8 cellular contexts compared by ENCODE assay signal in genomic region chr11:71638801-71639519, GRCh38. TPM values are rescaled to one million over a fixed set of nuclear protein-coding genes. Genes with fewer than 3 reads are reported as not detected.
DNase-seq lines count a peak whose midpoint lies in the region; ATAC-seq, FAIRE-seq and TF ChIP-seq lines count a peak whose summit lies in the region.
"Not testable (repeated sequence)": the region's sequence is repeated elsewhere in the genome, so short reads cannot be mapped to it uniquely, and the experiment has no call there.

No MANE protein-coding gene starts in this region.

- H3K4me1 ChIP-seq in Caco-2; HUES64 (ENCODE audit: insufficient read depth, low read length); pancreas: not testable (repeated sequence)

- H3K4me3 ChIP-seq in Caco-2 (ENCODE audit: low read depth, low read length) (peak overlapping the region; percentile 44), HUES64 (ENCODE audit: low read length) (peak overlapping the region; percentile 55), pancreas (peak overlapping the region in 2 of 4 donors; percentile 26 to 39)
- H3K4me3 ChIP-seq in bronchial epithelial cell (ENCODE audit: low read depth, low read length) = not testable (repeated sequence)

- H3K36me3 ChIP-seq in Caco-2 (ENCODE audit: control insufficient read depth, insufficient read depth, low read length); HUES64 (ENCODE audit: insufficient read depth, low read length); bronchial epithelial cell (ENCODE audit: control insufficient read depth, insufficient read depth, low read length); pancreas: not testable (repeated sequence)

- H3K36me3 Mint-ChIP-seq in Caco-2 (ENCODE audit: insufficient read depth, unreplicated experiment); activated CD4-positive, alpha-beta memory T cell treated with anti-CD3 and anti-CD28 coated beads, Interleukin-2, amount 10 ng/mL, durations not matched to agents 7 days and 5 days (ENCODE audit: low read depth): not testable (repeated sequence)

- not testable (repeated sequence) for H3K9me3 Mint-ChIP-seq in Caco-2 (ENCODE audit: unreplicated experiment); activated CD4-positive, alpha-beta memory T cell treated with anti-CD3 and anti-CD28 coated beads, Interleukin-2, amount 10 ng/mL, durations not matched to agents 7 days and 5 days

- ATAC-seq in pancreas = peak in 2 of 4 donors; percentile 68 to 81

- H3K9me3 ChIP-seq in Caco-2; HUES64 (ENCODE audit: insufficient read depth, low read depth, low read length); pancreas: not testable (repeated sequence)

- H3K27me3 Mint-ChIP-seq in Caco-2 (ENCODE audit: insufficient read depth, unreplicated experiment) = not testable (repeated sequence)
- peaks cover 28% of the 10 kb centered on the region for H3K27me3 Mint-ChIP-seq in activated CD4-positive, alpha-beta memory T cell treated with anti-CD3 and anti-CD28 coated beads, Interleukin-2, amount 10 ng/mL, durations not matched to agents 7 days and 5 days

- peak overlapping the region; percentile 89 for H3K4me3 Mint-ChIP-seq in Caco-2 (ENCODE audit: unreplicated experiment)
- not testable (repeated sequence) for H3K4me3 Mint-ChIP-seq in activated CD4-positive, alpha-beta memory T cell treated with anti-CD3 and anti-CD28 coated beads, Interleukin-2, amount 10 ng/mL, durations not matched to agents 7 days and 5 days

- not testable (repeated sequence) for BruUV-seq in Caco-2 (replicated peaks; lab: Mats Ljungman, UMichigan)

- FAIRE-seq in bronchial epithelial cell (lab: Jason Lieb, UNC); pancreas (lab: Jason Lieb, UNC): not testable (repeated sequence)

- POLR2A ChIA-PET in Caco-2 (lab: Charles Lee); activated CD4-positive, alpha-beta memory T cell treated with anti-CD3 and anti-CD28 coated beads, Interleukin-2, amount 10 ng/mL, durations not matched to agents 7 days and 5 days (lab: Charles Lee): not testable (repeated sequence)

- H3K4me1 Mint-ChIP-seq in Caco-2 (ENCODE audit: low read depth, unreplicated experiment) = peaks cover 19% of the 10 kb centered on the region
- H3K4me1 Mint-ChIP-seq in activated CD4-positive, alpha-beta memory T cell treated with anti-CD3 and anti-CD28 coated beads, Interleukin-2, amount 10 ng/mL, durations not matched to agents 7 days and 5 days = not testable (repeated sequence)

- not testable (repeated sequence) for H3K27ac ChIP-seq in HUES64 (ENCODE audit: low read depth, low read length); pancreas

- WGBS in HUES64 = 16% methylated on average over 43 of the region's 48 CpGs
- WGBS in pancreas, 2 donors = 8 to 14% methylated on average over 32 to 45 of the region's 48 CpGs

- CTCF ChIA-PET in Caco-2 (lab: Charles Lee) = not testable (repeated sequence)
- CTCF ChIA-PET in activated CD4-positive, alpha-beta memory T cell treated with anti-CD3 and anti-CD28 coated beads, Interleukin-2, amount 10 ng/mL, durations not matched to agents 7 days and 5 days (lab: Charles Lee) = interaction anchor here (0.6 kb wide), 1 partner anchor 57 kb away, joined by 3 read pairs; no protein-coding TSS in a partner anchor

- not testable (repeated sequence) for H3K9ac ChIP-seq in HUES64 (ENCODE audit: low read depth, low read length)

- TF ChIP-seq CTCF in Caco-2 (IDR thresholded peaks at IDR 0.05; ENCODE audit: insufficient read depth in 1 of 2, low read depth in 1 of 2, low read length in 1 of 2, severe bottlenecking in 1 of 2, unreplicated experiment in 1 of 2) (peak; percentile 66 to 88), bronchial epithelial cell (IDR thresholded peaks at IDR 0.05; ENCODE audit: insufficient read depth, low read length, severe bottlenecking) (peak; percentile 62), pancreas (IDR thresholded peaks at IDR 0.05) (peak; percentile 58 to 78 (median 70))

- not testable (repeated sequence) for H3K27me3 ChIP-seq in Caco-2 (replicated peaks; ENCODE audit: control insufficient read depth, insufficient read depth, low read length); bronchial epithelial cell (ENCODE audit: control insufficient read depth, insufficient read depth, low read length); pancreas
- H3K27me3 ChIP-seq in HUES64 (ENCODE audit: insufficient read depth, low read length) = peaks cover 23% of the 10 kb centered on the region

- intact Hi-C loops in Caco-2 (cut with micrococcal nuclease; ENCODE audit: unreplicated experiment); pancreas (cut with DNase I): not testable (repeated sequence)

- H3K27ac Mint-ChIP-seq in Caco-2 (ENCODE audit: unreplicated experiment) = peak overlapping the region; percentile 68
- not testable (repeated sequence) for H3K27ac Mint-ChIP-seq in activated CD4-positive, alpha-beta memory T cell treated with anti-CD3 and anti-CD28 coated beads, Interleukin-2, amount 10 ng/mL, durations not matched to agents 7 days and 5 days

- DNase-seq in Caco-2 = peak; percentile 65 to 94
- peak; percentile 97 for DNase-seq in OCI-M1 (lab: John Stamatoyannopoulos, UW)
- peak; percentile 63 for DNase-seq in activated CD4-positive, alpha-beta memory T cell treated with anti-CD3 and anti-CD28 coated beads, Interleukin-2, amount 10 ng/mL, durations not matched to agents 7 days and 5 days
- DNase-seq in bronchial epithelial cell (ENCODE audit: low read depth) = not testable (repeated sequence)
- DNase-seq in hepatic stellate cell (ENCODE audit: low spot score) = peak; percentile 53
- peak; percentile 27 to 95 (median 76) for DNase-seq in pancreas
- DNase-seq in stimulated activated naive CD4-positive, alpha-beta T cell (lab: John Stamatoyannopoulos, UW) = peak in 5 of 6 experiments; percentile 28 to 61 (median 37)

RNA-seq across cellular contexts. Expression of gene KRTAP5-11, which starts 56.3 kb away (rescaled TPM):
- not detected in 2 replicates for total RNA-seq in Caco-2 (2022)
- not detected for polyA plus RNA-seq in HUES64 (2013, experiment 1 of 2)
- polyA plus RNA-seq in HUES64 (2013, experiment 2 of 2) = not detected
- total RNA-seq in activated CD4-positive, alpha-beta memory T cell treated with anti-CD3 and anti-CD28 coated beads, Interleukin-2, amount 10 ng/mL, durations not matched to agents 7 days and 5 days = not detected
- not detected in 2 replicates for total RNA-seq in bronchial epithelial cell
- not detected for total RNA-seq in pancreas
- under 1 TPM in 1 of 2 donors, not detected in 1; 0.28 TPM for polyA plus RNA-seq in pancreas
